ENCODE assay signal across 11 cellular contexts in the genomic region with DNA sequence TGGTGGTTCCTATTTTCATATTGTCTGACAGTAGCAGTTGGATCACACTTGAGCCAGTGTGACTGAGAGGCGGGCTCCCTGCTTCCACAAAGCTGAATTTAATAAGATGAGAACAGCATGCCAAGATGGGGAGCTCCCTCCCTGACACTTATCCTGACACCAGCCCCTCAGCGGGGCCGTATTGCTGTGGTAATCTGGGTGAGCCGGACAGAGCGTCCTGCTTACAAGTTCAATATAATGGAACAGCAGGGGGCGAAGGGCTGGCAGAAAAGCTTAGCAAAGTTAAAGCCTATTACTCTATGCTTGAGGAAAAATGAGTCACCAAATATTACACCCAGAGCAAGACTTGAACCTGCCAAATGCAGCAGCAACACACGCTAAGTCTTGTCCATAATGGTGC.
DNase-seq lines count a peak whose midpoint lies in the region; ATAC-seq and TF ChIP-seq lines count a peak whose summit lies in the region.
"Had no signal": no experiment of that assay in that cellular context is flagged by ENCODE, and none has a peak within 500 bp of the region (broad histone marks: within the 10 kb centered on the region; RNA-seq: fewer than 3 reads in every experiment).

No MANE protein-coding gene starts in this region.

- no peak overlapping the region for H3K27ac ChIP-seq in A673 (ENCODE audit: low read depth, low read length, poor library complexity, severe bottlenecking)
- H3K27ac ChIP-seq in body of pancreas, result no peak overlapping the region
- no peak overlapping the region for H3K27ac ChIP-seq in iPS DF 6.9 (ENCODE audit: low read length)
- no peak overlapping the region for H3K27ac ChIP-seq in prostate gland
- H3K27ac ChIP-seq in transverse colon, result no peak overlapping the region
- H3K27ac ChIP-seq: BLaER1 treated with 17β-estradiol and CSF1 and Interleukin-3, amounts not matched to agents 10 nM and 100 nM had no signal

- in situ Hi-C loops in transverse colon (cut with MboI; ENCODE audit: low pct_ligation_motif_present in 1 of 4, low pct_unique_long_range_greater_than_20kb in 1 of 4, low sequenced_read_pairs in 3 of 4), result no loop called here

- H3K27me3 ChIP-seq in A673 (replicated peaks; ENCODE audit: insufficient read depth, low read depth, low read length, poor library complexity) (no peaks in the 10 kb centered on the region), body of pancreas (no peaks in the 10 kb centered on the region), iPS DF 6.9 (ENCODE audit: control insufficient read depth, insufficient read depth, low read length) (no peaks in the 10 kb centered on the region), prostate gland (replicated peaks; ENCODE audit: insufficient read depth) (no peaks in the 10 kb centered on the region), transverse colon (no peaks in the 10 kb centered on the region)
- H3K27me3 ChIP-seq: BLaER1 treated with 17β-estradiol and CSF1 and Interleukin-3, amounts not matched to agents 10 nM and 100 nM had no signal

- intact Hi-C loops in A673 (cut with micrococcal nuclease; ENCODE audit: unreplicated experiment), result no loop called here
- intact Hi-C loops in body of pancreas (cut with DNase I), result no loop called here
- intact Hi-C loops in prostate gland (cut with DNase I), result no loop called here
- intact Hi-C loops in transverse colon (cut with DNase I; ENCODE audit: low total_unique reads), result no loop called here

- H3K4me3 ChIP-seq in A673 (ENCODE audit: low read depth, low read length, poor library complexity, severe bottlenecking) (no peak overlapping the region), body of pancreas (no peak overlapping the region), iPS DF 6.9 (ENCODE audit: low read length) (no peak overlapping the region), prostate gland (no peak overlapping the region), transverse colon (no peak overlapping the region)
- H3K4me3 ChIP-seq: BLaER1 treated with 17β-estradiol and CSF1 and Interleukin-3, amounts not matched to agents 10 nM and 100 nM had no signal

- H3K36me3 ChIP-seq in A673 (ENCODE audit: insufficient read depth, low read length, poor library complexity, severe bottlenecking) (no peaks in the 10 kb centered on the region), body of pancreas (replicated peaks in 1 of 2; ENCODE audit: insufficient read depth in 1 of 2, low read depth in 2 of 2) (no peaks in the 10 kb centered on the region), iPS DF 6.9 (ENCODE audit: control insufficient read depth, insufficient read depth, low read length) (no peaks in the 10 kb centered on the region), prostate gland (no peaks in the 10 kb centered on the region), transverse colon (no peaks in the 10 kb centered on the region)
- H3K36me3 ChIP-seq: BLaER1 treated with 17β-estradiol and CSF1 and Interleukin-3, amounts not matched to agents 10 nM and 100 nM had no signal

- ATAC-seq in body of pancreas (peak; percentile 27), GM21390 (IDR thresholded peaks at IDR 0.05; ENCODE audit: unreplicated experiment) (no peak), HG03378 (IDR thresholded peaks at IDR 0.05; ENCODE audit: unreplicated experiment) (no peak)

- no peaks in the 10 kb centered on the region for H3K4me1 ChIP-seq in A673 (ENCODE audit: insufficient read depth, low read length, poor library complexity, severe bottlenecking)
- no peaks in the 10 kb centered on the region for H3K4me1 ChIP-seq in body of pancreas
- H3K4me1 ChIP-seq in iPS DF 6.9 (ENCODE audit: control insufficient read depth, insufficient read depth, low read length), result no peaks in the 10 kb centered on the region; the same call in 1 of the 2 replicates
- no peaks in the 10 kb centered on the region for H3K4me1 ChIP-seq in prostate gland (replicated peaks)
- H3K4me1 ChIP-seq in transverse colon, result no peaks in the 10 kb centered on the region
- H3K4me1 ChIP-seq: BLaER1 treated with 17β-estradiol and CSF1 and Interleukin-3, amounts not matched to agents 10 nM and 100 nM had no signal

- TF ChIP-seq EP300 in transverse colon (IDR thresholded peaks at IDR 0.05; ENCODE audit: low read depth), result no peak

- DNase-seq in A673 (ENCODE audit: low spot score), result peak; percentile 88
- DNase-seq in HEK293T (ENCODE audit: extremely low spot score), result peak; percentile 28
- peak; percentile 11 to 53 (median 25) for DNase-seq in body of pancreas
- peak; percentile 31 for DNase-seq in iPS DF 6.9 (ENCODE audit: low read depth, low spot score)
- DNase-seq in prostate gland (ENCODE audit: low spot score), result no peak
- DNase-seq in transverse colon, result no peak
- DNase-seq: effector memory CD4-positive, alpha-beta T cell; stimulated activated CD4-positive, alpha-beta T cell treated with anti-CD3 and anti-CD28 coated beads, Interleukin-4, amount 100 ng/mL, for 24 hours had no signal

- WGBS in body of pancreas, 2 donors, result 56 to 74% methylated on average over 7 of the region's 7 CpGs
- no CpG with 5 or more reads among the region's 7 CpGs for WGBS in iPS DF 6.9 (ENCODE audit: insufficient coverage, insufficient read length)
- WGBS in prostate gland, result 44% methylated on average over 7 of the region's 7 CpGs
- 62 to 80% methylated on average over 5 to 7 of the region's 7 CpGs for WGBS in transverse colon (ENCODE audit: low coverage in 1 of 2), 2 donors

- TF ChIP-seq CTCF in A673 (conservative IDR thresholded peaks at IDR 0.05; ENCODE audit: low read depth, low read length) (no peak), body of pancreas (IDR thresholded peaks at IDR 0.05) (peak in 3 of 7 experiments; percentile 12 to 40 (median 20)), prostate gland (IDR thresholded peaks at IDR 0.05) (no peak), transverse colon (IDR thresholded peaks at IDR 0.05) (no peak)

- CTCF ChIA-PET in A673 (lab: Charles Lee) (interaction anchor here (0.7 kb wide), 1 partner anchor 1568 kb away, joined by 4 read pairs; no protein-coding TSS in a partner anchor), HEK293T (lab: Yijun Ruan, JAX) (interaction anchor here (0.6 kb wide), 1 partner anchor 594 kb away, joined by 3 read pairs; no protein-coding TSS in a partner anchor)

- BruUV-seq in A673 (replicated peaks; lab: Mats Ljungman, UMichigan), result no TSS peak

- H3K9me3 ChIP-seq in A673 (ENCODE audit: low read depth, low read length, poor library complexity, severe bottlenecking), result no peaks in the 10 kb centered on the region
- H3K9me3 ChIP-seq in body of pancreas, result no peaks in the 10 kb centered on the region
- no peaks in the 10 kb centered on the region for H3K9me3 ChIP-seq in iPS DF 6.9 (ENCODE audit: control insufficient read depth, insufficient read depth, low read length)
- no peaks in the 10 kb centered on the region for H3K9me3 ChIP-seq in prostate gland
- H3K9me3 ChIP-seq in transverse colon, result no peaks in the 10 kb centered on the region

- TF ChIP-seq POLR2A in body of pancreas (IDR thresholded peaks at IDR 0.05) (no peak), prostate gland (IDR thresholded peaks at IDR 0.05) (no peak), transverse colon (IDR thresholded peaks at IDR 0.05) (no peak)

- POLR2A ChIA-PET in A673 (lab: Charles Lee; ENCODE audit: low non-redundant PET) (no interaction called here), HEK293T (lab: Yijun Ruan, JAX) (no interaction called here)

TF ChIP-seq in HEK293T, 16 proteins besides CTCF, POLR2A, EP300 and RAD21:
- TF ChIP-seq SP1 (IDR thresholded peaks at IDR 0.05), result no peak
- no peak for TF ChIP-seq L3MBTL2 (conservative IDR thresholded peaks at IDR 0.05)
- TF ChIP-seq SUZ12 (IDR thresholded peaks at IDR 0.05), result no peak
- TF ChIP-seq HDGF (IDR thresholded peaks at IDR 0.05; ENCODE audit: borderline replicate concordance), result no peak
- TF ChIP-seq NFRKB (IDR thresholded peaks at IDR 0.05), result no peak
- TF ChIP-seq ARNT (IDR thresholded peaks at IDR 0.05), result no peak
- TF ChIP-seq LEF1 (IDR thresholded peaks at IDR 0.05; ENCODE audit: borderline replicate concordance), result no peak
- TF ChIP-seq TARDBP (IDR thresholded peaks at IDR 0.05), result no peak

Comparison
In these comparisons a context has a peak if more than half of its experiments do, and no peak if none do; other contexts are left out.
1. DNase-seq: peak in A673 (single experiment), HEK293T (single experiment), body of pancreas (4 of 4) and iPS DF 6.9 (single experiment); none in prostate gland (single experiment) and transverse colon (single experiment).